In genomic region chrY:3003846-3004245, GRCh38 we compare ENCODE assay signal across 9 cellular contexts.
A peak's percentile ranks its signal among the peaks of the same experiment; 100 is the strongest.
DNase-seq lines count a peak whose midpoint lies in the region.
"Had no signal": no experiment of that assay in that cellular context is flagged by ENCODE, and none has a peak within 500 bp of the region (broad histone marks: within the 10 kb centered on the region; RNA-seq: fewer than 3 reads in every experiment).

No MANE protein-coding gene starts in this region.

- DNase-seq in stimulated activated CD4-positive, alpha-beta T cell treated with anti-CD3 and anti-CD28 coated beads, Interleukin-12 subunit alpha, Interleukin-12 subunit beta, amount 100 ng/mL, for 4 hours = peak; percentile 1
- no peak for DNase-seq in stimulated activated CD4-positive, alpha-beta T cell treated with anti-CD3 and anti-CD28 coated beads, Interleukin-2, amount 100 ng/mL, for 48 hours
- DNase-seq in SJSA1 (ENCODE audit: low read depth in 1 of 2, low spot score in 2 of 2) (peak in 1 of 2 experiments; percentile 12), germinal center (ENCODE audit: low spot score) (peak; percentile 14), activated gamma-delta T cell (lab: John Stamatoyannopoulos, UW) (no peak), immature natural killer cell (no peak), putamen (ENCODE audit: low spot score) (no peak)
- DNase-seq: NCI-H1105 had no signal

- H3K36me3 ChIP-seq in SJSA1 (no peaks in the 10 kb centered on the region), urinary bladder (ENCODE audit: insufficient read depth) (no peaks in the 10 kb centered on the region)

- H3K4me3 ChIP-seq in SJSA1 (peak overlapping the region; percentile 36), urinary bladder (ENCODE audit: low read depth, low read length) (peak overlapping the region; percentile 44)

- no peaks in the 10 kb centered on the region for H3K9me3 ChIP-seq in SJSA1 (replicated peaks)

- H3K27me3 Mint-ChIP-seq in immature natural killer cell (ENCODE audit: low read depth in 3 of 3) = peaks cover 0 to 5% (median 0%) of the 10 kb centered on the region in 3 donors

- H3K36me3 Mint-ChIP-seq in immature natural killer cell = no peaks in the 10 kb centered on the region

- H3K4me1 ChIP-seq in SJSA1 (replicated peaks) (no peaks in the 10 kb centered on the region), urinary bladder (ENCODE audit: insufficient read depth) (no peaks in the 10 kb centered on the region)

- 10% methylated on average over 5 of the region's 5 CpGs for WGBS in urinary bladder

- H3K4me3 Mint-ChIP-seq in immature natural killer cell = peak overlapping the region in 1 of 5 donors; percentile 100

- H3K9me3 Mint-ChIP-seq in immature natural killer cell = no peaks in the 10 kb centered on the region

- no peaks in the 10 kb centered on the region for H3K4me1 Mint-ChIP-seq in immature natural killer cell

- H3K27ac Mint-ChIP-seq in immature natural killer cell = peak overlapping the region in 1 of 6 donors; percentile 99

- no peaks in the 10 kb centered on the region for H3K27me3 ChIP-seq in SJSA1 (replicated peaks)

- no peak overlapping the region for H3K27ac ChIP-seq in SJSA1
- H3K27ac ChIP-seq in urinary bladder (ENCODE audit: low read depth) = peak overlapping the region; percentile 62

Comparison
In these comparisons a context has a peak if more than half of its experiments do, and no peak if none do; other contexts are left out.
1. DNase-seq: peak in stimulated activated CD4-positive, alpha-beta T cell treated with anti-CD3 and anti-CD28 coated beads, Interleukin-12 subunit alpha, Interleukin-12 subunit beta, amount 100 ng/mL, for 4 hours (single experiment) and germinal center (single experiment); none in stimulated activated CD4-positive, alpha-beta T cell treated with anti-CD3 and anti-CD28 coated beads, Interleukin-2, amount 100 ng/mL, for 48 hours (0 of 2), activated gamma-delta T cell (single experiment), immature natural killer cell (0 of 3) and putamen (single experiment).